ENCODE assay signal across 12 cellular contexts in the genomic region with DNA sequence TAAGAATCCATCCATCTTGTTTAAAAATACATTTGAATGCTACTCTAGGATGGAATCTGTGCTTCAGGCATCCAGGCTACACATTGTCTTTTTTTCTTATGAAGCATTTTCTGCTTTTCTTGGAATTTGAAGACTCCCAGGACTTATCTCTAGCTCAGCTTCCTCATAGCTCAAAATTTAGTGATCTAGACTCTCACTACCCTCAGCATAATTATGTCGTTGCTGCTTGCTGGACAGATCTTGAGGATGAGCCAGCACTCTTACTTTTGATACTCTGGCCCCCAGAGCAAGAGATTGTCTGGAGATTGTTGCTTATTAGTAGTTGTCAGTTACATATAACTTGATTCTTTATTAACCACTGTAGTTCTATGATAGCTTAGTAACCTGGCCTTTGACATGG.
"Had no signal": no experiment of that assay in that cellular context is flagged by ENCODE, and none has a peak within 500 bp of the region (broad histone marks: within the 10 kb centered on the region; RNA-seq: fewer than 3 reads in every experiment).

No MANE protein-coding gene starts in this region.

- ATAC-seq: activated T-helper 17 cell treated with anti-CD3 and anti-CD28 coated beads, Interleukin-2, amount 50 U/mL, for 72 hours; gastroesophageal sphincter; psoas muscle had no signal

- H3K9me3 ChIP-seq: body of pancreas, gastroesophageal sphincter, psoas muscle, tibial nerve had no signal

- H3K4me2 ChIP-seq: hepatocyte had no signal

- H3K27me3 ChIP-seq: body of pancreas, gastroesophageal sphincter, hepatocyte, tibial nerve had no signal

- DNase-seq: activated CD4-positive, alpha-beta T cell treated with anti-CD3 and anti-CD28 coated beads, Interleukin-2, amount 50 U/mL, for 1 hour; activated naive CD4-positive, alpha-beta T cell treated with anti-CD3 and anti-CD28 coated beads, Interleukin-2, amount 10 ng/mL, durations not matched to agents 7 days and 5 days; activated T-cell treated with anti-CD3 and anti-CD28 coated beads for 4 hours; body of pancreas; effector memory CD4-positive, alpha-beta T cell; psoas muscle; stimulated activated CD4-positive, alpha-beta T cell treated with anti-CD3 and anti-CD28 coated beads, Interleukin-4, amount 100 ng/mL, for 1 hour; stimulated activated CD8-positive, alpha-beta memory T cell treated with anti-CD3 and anti-CD28 coated beads, Interleukin-4, amount 100 ng/mL, for 48 hours had no signal

- H2AFZ ChIP-seq: hepatocyte had no signal

- H3K4me3 ChIP-seq: body of pancreas, gastroesophageal sphincter, hepatocyte, psoas muscle, tibial nerve had no signal

- H3K79me2 ChIP-seq: hepatocyte had no signal

- H3K27ac ChIP-seq: body of pancreas, hepatocyte, psoas muscle had no signal
